Comparison of ENCODE assay signal across 8 cellular contexts in genomic region chr16:89453662-89454321, GRCh38. TPM values are rescaled to one million over a fixed set of nuclear protein-coding genes. Genes with fewer than 3 reads are reported as not detected.
DNase-seq lines count a peak whose midpoint lies in the region; ATAC-seq and TF ChIP-seq lines count a peak whose summit lies in the region.

No MANE protein-coding gene starts in this region.

- CTCF ChIA-PET in T-cell (lab: Charles Lee), result no interaction called here

- no peaks in the 10 kb centered on the region for H3K9me3 ChIP-seq in smooth muscle cell (replicated peaks; ENCODE audit: low read depth)

- H3K4me3 Mint-ChIP-seq in T-cell, result peak overlapping the region; percentile 47 to 73 (median 61)

- POLR2A ChIA-PET in T-cell (lab: Charles Lee), result no interaction called here

- no peaks in the 10 kb centered on the region for H3K27me3 Mint-ChIP-seq in T-cell

- no peaks in the 10 kb centered on the region for H3K9me3 Mint-ChIP-seq in T-cell

- 82% methylated on average over 11 of the region's 11 CpGs for WGBS in smooth muscle cell (ENCODE audit: low lambda C conversion rate)

- H4K20me1 ChIP-seq in smooth muscle cell (ENCODE audit: low read depth), result peaks cover 90% of the 10 kb centered on the region

- peaks cover 95% of the 10 kb centered on the region for H3K79me2 ChIP-seq in smooth muscle cell (ENCODE audit: low read depth)

- peak overlapping the region; percentile 59 to 61 for H3K27ac Mint-ChIP-seq in T-cell

- H3K36me3 Mint-ChIP-seq in T-cell, result peaks cover 8% of the 10 kb centered on the region

- no peak overlapping the region for H3K9ac ChIP-seq in smooth muscle cell (ENCODE audit: low read depth)

- no peaks in the 10 kb centered on the region for H3K4me1 ChIP-seq in smooth muscle cell (ENCODE audit: low read depth)

- peak overlapping the region; percentile 37 for H3K27ac ChIP-seq in smooth muscle cell (ENCODE audit: low read depth)

- H3K4me3 ChIP-seq in smooth muscle cell, result no peak overlapping the region

- H3K27me3 ChIP-seq in smooth muscle cell (ENCODE audit: low read depth), result no peaks in the 10 kb centered on the region

- H3K36me3 ChIP-seq in smooth muscle cell (ENCODE audit: low read depth), result no peaks in the 10 kb centered on the region

- H2AFZ ChIP-seq in smooth muscle cell (ENCODE audit: low read depth), result no peak overlapping the region

- no peaks in the 10 kb centered on the region for H3F3A ChIP-seq in smooth muscle cell (ENCODE audit: low read depth)

- H3K4me2 ChIP-seq in smooth muscle cell, result no peak overlapping the region

- DNase-seq in NCI-H82 (lab: John Stamatoyannopoulos, UW) (peak; percentile 16), NCI-H82 treated with DMSO at 0.1 percent for 48 hours (lab: John Stamatoyannopoulos, UW; ENCODE audit: unreplicated experiment) (no peak), T-cell (no peak), glomerular endothelial cell (ENCODE audit: extremely low read depth, low read depth, low spot score) (peak; percentile 18), smooth muscle cell (lab: John Stamatoyannopoulos, UW; ENCODE audit: unreplicated experiment) (no peak), NCI-H2107 (lab: John Stamatoyannopoulos, UW) (no peak), COLO668 (lab: John Stamatoyannopoulos, UW; ENCODE audit: unreplicated experiment) (no peak), amniotic stem cell (lab: John Stamatoyannopoulos, UW) (no peak)

- peak in 2 of 4 experiments; percentile 22 to 33 for ATAC-seq in T-cell (replicated peaks in 1 of 4)

- no peak for TF ChIP-seq CTCF in smooth muscle cell (IDR thresholded peaks at IDR 0.05; ENCODE audit: borderline replicate concordance, insufficient read depth, poor library complexity, severe bottlenecking)

- peaks cover 81 to 85% (median 83%) of the 10 kb centered on the region in 3 donors for H3K4me1 Mint-ChIP-seq in T-cell

RNA-seq across cellular contexts. Expression of gene ANKRD11, which starts 36.6 kb away (rescaled TPM):
- total RNA-seq in T-cell, result 100 to 1,000 TPM; 257 to 294 (median 271) TPM
- 113 and 178 TPM in 2 replicates for total RNA-seq in glomerular endothelial cell
- 31.5 and 43.2 TPM in 2 replicates for total RNA-seq in smooth muscle cell
- 105 and 118 TPM in 2 replicates for polyA plus RNA-seq in smooth muscle cell

RNA-seq across cellular contexts. Expression of gene SPG7, which starts 54.4 kb away (rescaled TPM):
- total RNA-seq in T-cell (100 to 1,000 TPM; 161 to 203 (median 184) TPM), glomerular endothelial cell (141 and 210 TPM in 2 replicates), smooth muscle cell (49.3 and 94.6 TPM in 2 replicates)
- 61.4 and 75.4 TPM in 2 replicates for polyA plus RNA-seq in smooth muscle cell

Comparison
In these comparisons a context has a peak if more than half of its experiments do, and no peak if none do; other contexts are left out.
1. DNase-seq: peak in NCI-H82 (single experiment) and glomerular endothelial cell (single experiment); none in NCI-H82 treated with DMSO at 0.1 percent for 48 hours (single experiment), T-cell (0 of 34), smooth muscle cell (single experiment), NCI-H2107 (single experiment), COLO668 (single experiment) and amniotic stem cell (single experiment).